10 cellular contexts compared by ENCODE assay signal in the genomic region with DNA sequence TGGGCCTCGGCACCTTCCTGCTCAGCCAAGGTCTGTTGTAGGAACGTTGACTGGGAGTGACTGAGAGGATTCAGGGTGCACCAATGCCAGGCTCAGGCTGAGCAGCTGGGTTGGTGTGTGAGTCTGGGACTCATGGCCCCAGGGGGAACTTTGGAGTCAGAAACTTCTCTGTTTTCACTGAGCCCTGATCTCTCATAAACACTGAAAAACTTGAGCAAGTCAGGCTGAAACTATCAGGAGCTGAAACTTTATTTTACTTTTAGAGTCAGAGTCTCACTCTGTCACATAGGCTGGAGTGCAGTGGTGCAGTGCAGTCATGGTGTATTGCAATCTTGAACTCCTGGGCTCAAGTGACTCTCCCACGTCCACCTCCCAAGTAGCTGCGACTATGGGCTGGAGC. TPM values are rescaled to one million over a fixed set of nuclear protein-coding genes. Genes with fewer than 3 reads are reported as not detected.
DNase-seq lines count a peak whose midpoint lies in the region; ATAC-seq, FAIRE-seq and TF ChIP-seq lines count a peak whose summit lies in the region.
"Had no signal": no experiment of that assay in that cellular context is flagged by ENCODE, and none has a peak within 500 bp of the region (broad histone marks: within the 10 kb centered on the region; RNA-seq: fewer than 3 reads in every experiment).

No MANE protein-coding gene starts in this region.

- no peak overlapping the region for H3K4me3 ChIP-seq in small intestine (ENCODE audit: low read depth in 1 of 2, low read length in 2 of 2)

- H3K4me3 Mint-ChIP-seq in osteocyte (ENCODE audit: unreplicated experiment): no peak overlapping the region
- H3K4me3 Mint-ChIP-seq in natural killer cell treated with Interleukin-12 subunit alpha and Interleukin-12 subunit beta and Interleukin-15 and Interleukin-18, amount 100 ng/mL, for 72 hours: no peak overlapping the region

- H3K9me3 Mint-ChIP-seq in osteocyte (ENCODE audit: unreplicated experiment): no peaks in the 10 kb centered on the region
- H3K9me3 Mint-ChIP-seq in natural killer cell treated with Interleukin-12 subunit alpha and Interleukin-12 subunit beta and Interleukin-15 and Interleukin-18, amount 100 ng/mL, for 72 hours: peaks cover 7% of the 10 kb centered on the region

- no peaks in the 10 kb centered on the region for H3K9me3 ChIP-seq in small intestine (ENCODE audit: control insufficient read depth, low read depth)

- ATAC-seq in GM18867 (IDR thresholded peaks at IDR 0.05; ENCODE audit: unreplicated experiment) (peak; percentile 68), GM21723 (IDR thresholded peaks at IDR 0.05; ENCODE audit: unreplicated experiment) (peak; percentile 65), HG03565 (IDR thresholded peaks at IDR 0.05; ENCODE audit: unreplicated experiment) (peak; percentile 50)
- no peak for ATAC-seq in natural killer cell treated with Interleukin-12 subunit alpha and Interleukin-12 subunit beta and Interleukin-15 and Interleukin-18, amount 100 ng/mL, for 72 hours

- peaks cover 5% of the 10 kb centered on the region in 2 donors for H3K36me3 ChIP-seq in small intestine (ENCODE audit: control insufficient read depth in 2 of 2, insufficient read depth in 2 of 2, low read length in 2 of 2)

- TF ChIP-seq CTCF in osteocyte (IDR thresholded peaks at IDR 0.05): no peak

- H3K4me1 Mint-ChIP-seq in osteocyte (ENCODE audit: unreplicated experiment): peaks cover 43% of the 10 kb centered on the region
- peaks cover 31 to 39% of the 10 kb centered on the region in 2 donors for H3K4me1 Mint-ChIP-seq in natural killer cell treated with Interleukin-12 subunit alpha and Interleukin-12 subunit beta and Interleukin-15 and Interleukin-18, amount 100 ng/mL, for 72 hours (ENCODE audit: low read depth in 2 of 2)

- no peaks in the 10 kb centered on the region for H3K4me1 ChIP-seq in small intestine (ENCODE audit: control insufficient read depth in 2 of 2, insufficient read depth in 1 of 2, low read depth in 1 of 2, low read length in 1 of 2)

- 81 to 85% (median 82%) methylated on average over 4 of the region's 4 CpGs for WGBS in small intestine, 3 donors

- H3K36me3 Mint-ChIP-seq in osteocyte (ENCODE audit: unreplicated experiment): peaks cover 11% of the 10 kb centered on the region
- peaks cover 33% of the 10 kb centered on the region for H3K36me3 Mint-ChIP-seq in natural killer cell treated with Interleukin-12 subunit alpha and Interleukin-12 subunit beta and Interleukin-15 and Interleukin-18, amount 100 ng/mL, for 72 hours

- H3K27me3 ChIP-seq in small intestine (ENCODE audit: control insufficient read depth in 2 of 2, insufficient read depth in 2 of 2, low read length in 2 of 2): no peaks in the 10 kb centered on the region

- H3K27me3 Mint-ChIP-seq in osteocyte (ENCODE audit: unreplicated experiment): no peaks in the 10 kb centered on the region
- no peaks in the 10 kb centered on the region for H3K27me3 Mint-ChIP-seq in natural killer cell treated with Interleukin-12 subunit alpha and Interleukin-12 subunit beta and Interleukin-15 and Interleukin-18, amount 100 ng/mL, for 72 hours

- no peak overlapping the region for H3K27ac ChIP-seq in small intestine (ENCODE audit: low read depth in 1 of 2, low read length in 1 of 2)

- peak overlapping the region; percentile 36 for H3K27ac Mint-ChIP-seq in osteocyte (ENCODE audit: unreplicated experiment)
- no peak overlapping the region for H3K27ac Mint-ChIP-seq in natural killer cell treated with Interleukin-12 subunit alpha and Interleukin-12 subunit beta and Interleukin-15 and Interleukin-18, amount 100 ng/mL, for 72 hours

- FAIRE-seq in small intestine (lab: Jason Lieb, UNC): no peak

- DNase-seq in osteocyte (ENCODE audit: extremely low spot score, unreplicated experiment) (no peak), AG08396 (ENCODE audit: low spot score) (no peak), small intestine (no peak)
- DNase-seq in activated CD4-positive, alpha-beta T cell treated with anti-CD3 and anti-CD28 coated beads, Interleukin-2, amount 50 U/mL, for 4 hours: no peak
- no peak for DNase-seq in natural killer cell treated with Interleukin-12 subunit alpha and Interleukin-12 subunit beta and Interleukin-15 and Interleukin-18, amount 100 ng/mL, for 72 hours (ENCODE audit: low spot score)
- DNase-seq: NCI-H2081, SIG-M5 had no signal

RNA-seq across cellular contexts. Expression of gene TRAK1, which starts 3.0 kb away (rescaled TPM):
- total RNA-seq in osteocyte: 30.7 and 35.7 TPM in 2 replicates
- 10 to 100 TPM; 20.9 to 74.7 (median 36.5) TPM for polyA plus RNA-seq in small intestine
- total RNA-seq in natural killer cell treated with Interleukin-12 subunit alpha and Interleukin-12 subunit beta and Interleukin-15 and Interleukin-18, amount 100 ng/mL, for 72 hours: 10 to 100 TPM; 32.3 to 48.0 TPM

Comparison
In these comparisons a context has a peak if more than half of its experiments do, and no peak if none do; other contexts are left out.
1. ATAC-seq: peak in GM18867 (single experiment), GM21723 (single experiment) and HG03565 (single experiment); none in natural killer cell treated with Interleukin-12 subunit alpha and Interleukin-12 subunit beta and Interleukin-15 and Interleukin-18, amount 100 ng/mL, for 72 hours (0 of 2).